Comparison of ENCODE assay signal across 16 cellular contexts in genomic region chr4:5796976-5797375, GRCh38.
DNase-seq lines count a peak whose midpoint lies in the region; ATAC-seq and TF ChIP-seq lines count a peak whose summit lies in the region.
"Had no signal": no experiment of that assay in that cellular context is flagged by ENCODE, and none has a peak within 500 bp of the region (broad histone marks: within the 10 kb centered on the region; RNA-seq: fewer than 3 reads in every experiment).

No MANE protein-coding gene starts in this region.

- H3K4me3 ChIP-seq in sigmoid colon, result no peak overlapping the region
- H3K4me3 ChIP-seq: A549, GM23248 had no signal

- H3K27me3 ChIP-seq in sigmoid colon, result no peaks in the 10 kb centered on the region

- H3K36me3 ChIP-seq in sigmoid colon, result peaks cover 17 to 70% (median 27%) of the 10 kb centered on the region in 4 donors

- ATAC-seq in HG02981 (IDR thresholded peaks at IDR 0.05; ENCODE audit: unreplicated experiment), result no peak
- ATAC-seq: A549, HCT116 had no signal

- TF ChIP-seq POLR2A in sigmoid colon (IDR thresholded peaks at IDR 0.05), result no peak

- TF ChIP-seq EP300 in sigmoid colon (IDR thresholded peaks at IDR 0.05), result no peak

- no peaks in the 10 kb centered on the region for H3K9me3 ChIP-seq in sigmoid colon
- H3K9me3 ChIP-seq: A549 had no signal

- intact Hi-C loops in sigmoid colon (cut with DNase I), result no loop called here

- 91 to 93% methylated on average over 18 of the region's 18 CpGs for WGBS in sigmoid colon, 2 donors

- H3K4me1 ChIP-seq in sigmoid colon, result no peaks in the 10 kb centered on the region
- H3K4me1 ChIP-seq: A549, Caco-2 had no signal

- no peak for TF ChIP-seq CTCF in sigmoid colon (IDR thresholded peaks at IDR 0.05)

- no peak overlapping the region for H3K27ac ChIP-seq in sigmoid colon
- H3K27ac ChIP-seq: 22Rv1, A549, C4-2B, GM23248 had no signal

- DNase-seq in activated CD8-positive, alpha-beta memory T cell treated with anti-CD3 and anti-CD28 coated beads for 24 hours, result peak; percentile 45
- no peak for DNase-seq in activated CD8-positive, alpha-beta memory T cell treated with anti-CD3 and anti-CD28 coated beads, Interleukin-2, amount 50 U/mL, for 4 hours
- DNase-seq in mesenteric fat pad (ENCODE audit: low spot score), result peak; percentile 88
- peak; percentile 45 for DNase-seq in sigmoid colon
- DNase-seq in NOMO-1 treated with DMSO at 0.1 percent for 48 hours (lab: John Stamatoyannopoulos, UW; ENCODE audit: unreplicated experiment), result no peak
- DNase-seq in HuH-7.5 (ENCODE audit: low spot score), result no peak
- DNase-seq: AML-193; Caco-2; CD4-positive, alpha-beta T cell; GM23248; HFFc6 had no signal

Comparison
In these comparisons a context has a peak if more than half of its experiments do, and no peak if none do; other contexts are left out.
1. DNase-seq: peak in activated CD8-positive, alpha-beta memory T cell treated with anti-CD3 and anti-CD28 coated beads for 24 hours (single experiment), mesenteric fat pad (single experiment) and sigmoid colon (single experiment); none in activated CD8-positive, alpha-beta memory T cell treated with anti-CD3 and anti-CD28 coated beads, Interleukin-2, amount 50 U/mL, for 4 hours (single experiment), NOMO-1 treated with DMSO at 0.1 percent for 48 hours (single experiment) and HuH-7.5 (single experiment).